21 cellular contexts compared by ENCODE assay signal in the genomic region with DNA sequence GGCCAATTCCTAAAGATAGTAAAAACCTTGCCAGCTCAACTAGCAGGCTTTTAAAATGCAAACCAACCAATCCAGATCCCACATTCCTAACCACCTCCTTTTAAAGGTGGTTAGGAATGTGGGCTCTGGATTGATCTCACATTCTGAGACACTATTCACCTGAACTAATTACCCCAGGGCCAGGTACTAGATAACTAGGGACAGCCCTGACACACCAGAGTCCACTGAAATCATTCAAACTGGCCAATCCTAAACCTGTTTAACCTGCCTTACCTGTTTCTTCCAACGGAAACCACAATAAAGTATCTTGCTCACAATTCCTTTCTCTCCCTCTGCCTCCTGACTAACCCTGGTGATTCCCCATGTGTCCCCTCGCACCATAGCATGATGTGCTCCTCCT.
A peak's percentile ranks its signal among the peaks of the same experiment; 100 is the strongest.
DNase-seq lines count a peak whose midpoint lies in the region; ATAC-seq and TF ChIP-seq lines count a peak whose summit lies in the region.
"Had no signal": no experiment of that assay in that cellular context is flagged by ENCODE, and none has a peak within 500 bp of the region (broad histone marks: within the 10 kb centered on the region; RNA-seq: fewer than 3 reads in every experiment).

No MANE protein-coding gene starts in this region.

- CTCF ChIA-PET in activated CD4-positive, alpha-beta memory T cell treated with anti-CD3 and anti-CD28 coated beads, Interleukin-2, amount 10 ng/mL, durations not matched to agents 7 days and 5 days (lab: Charles Lee): no interaction called here

- H3K27me3 Mint-ChIP-seq in CD4-positive, CD25-positive, alpha-beta regulatory T cell: peaks cover 14% of the 10 kb centered on the region
- no peaks in the 10 kb centered on the region for H3K27me3 Mint-ChIP-seq in activated CD4-positive, alpha-beta memory T cell treated with anti-CD3 and anti-CD28 coated beads, Interleukin-2, amount 10 ng/mL, durations not matched to agents 7 days and 5 days
- H3K27me3 Mint-ChIP-seq: activated CD4-positive, alpha-beta memory T cell treated with anti-CD3 and anti-CD28 coated beads for 36 hours; activated naive CD8-positive, alpha-beta T cell had no signal

- no peaks in the 10 kb centered on the region for H3K36me3 ChIP-seq in CD4-positive, CD25-positive, alpha-beta regulatory T cell (ENCODE audit: control insufficient read depth, insufficient read depth, low read length)
- H3K36me3 ChIP-seq: lower lobe of right lung, sigmoid colon had no signal

- no peak for DNase-seq in CD4-positive, CD25-positive, alpha-beta regulatory T cell
- no peak for DNase-seq in HL-60 (ENCODE audit: low read depth in 1 of 2, low spot score in 1 of 2)
- peak; percentile 29 for DNase-seq in epithelial cell of prostate (ENCODE audit: low read depth, low spot score)
- DNase-seq in mucosa of gallbladder (ENCODE audit: low spot score): peak; percentile 54
- DNase-seq in NCI-H1092 treated with DMSO at 0.1 percent for 48 hours (lab: John Stamatoyannopoulos, UW): no peak
- DNase-seq in activated CD4-positive, alpha-beta memory T cell treated with anti-CD3 and anti-CD28 coated beads, Interleukin-2, amount 10 ng/mL, durations not matched to agents 7 days and 5 days: no peak
- DNase-seq in NCI-H2029 treated with DMSO at 0.1 percent for 48 hours (lab: John Stamatoyannopoulos, UW): no peak
- no peak for DNase-seq in DMS 273 (lab: John Stamatoyannopoulos, UW; ENCODE audit: unreplicated experiment)
- DNase-seq: activated CD4-positive, alpha-beta memory T cell treated with anti-CD3 and anti-CD28 coated beads for 36 hours; activated T-cell treated with anti-CD3 and anti-CD28 coated beads, Interleukin-2, amount 50 U/mL, for 48 hours; COR-L47; foreskin melanocyte; lower lobe of right lung; NCI-H187; NCI-H446; SHP77; sigmoid colon; stimulated activated naive CD8-positive, alpha-beta T cell treated with anti-CD3 and anti-CD28 coated beads, Interleukin-15, Interleukin-2, amounts not matched to agents 100 U/mL and 50 U/mL, for 24 hours had no signal

- peaks cover 3% of the 10 kb centered on the region for H3K27me3 ChIP-seq in CD4-positive, CD25-positive, alpha-beta regulatory T cell (ENCODE audit: control insufficient read depth, insufficient read depth, low read length)
- no peaks in the 10 kb centered on the region for H3K27me3 ChIP-seq in HL-60 (ENCODE audit: insufficient read depth, poor library complexity, severe bottlenecking)
- H3K27me3 ChIP-seq: sigmoid colon had no signal

- no peak overlapping the region for H3K4me3 ChIP-seq in CD4-positive, CD25-positive, alpha-beta regulatory T cell (ENCODE audit: low read depth, low read length)
- no peak overlapping the region for H3K4me3 ChIP-seq in HL-60 (replicated peaks; ENCODE audit: insufficient read depth, low read length)
- H3K4me3 ChIP-seq: GM12878, lower lobe of right lung, sigmoid colon had no signal

- H3K27ac ChIP-seq in CD4-positive, CD25-positive, alpha-beta regulatory T cell (ENCODE audit: insufficient read depth, low read length, poor library complexity, severe bottlenecking): no peak overlapping the region
- H3K27ac ChIP-seq in HL-60 (replicated peaks) (peak overlapping the region; percentile 91), epithelial cell of prostate (no peak overlapping the region)
- H3K27ac ChIP-seq: lower lobe of right lung, sigmoid colon had no signal

- POLR2A ChIA-PET in activated CD4-positive, alpha-beta memory T cell treated with anti-CD3 and anti-CD28 coated beads, Interleukin-2, amount 10 ng/mL, durations not matched to agents 7 days and 5 days (lab: Charles Lee): no interaction called here

- no peaks in the 10 kb centered on the region for H3K9me3 ChIP-seq in CD4-positive, CD25-positive, alpha-beta regulatory T cell (ENCODE audit: control insufficient read depth in 2 of 2, low read length in 2 of 2)
- H3K9me3 ChIP-seq: lower lobe of right lung, sigmoid colon had no signal

- ATAC-seq in CD4-positive, CD25-positive, alpha-beta regulatory T cell (ENCODE audit: low read depth in 2 of 2): no peak
- ATAC-seq: GM12878; stimulated activated naive CD8-positive, alpha-beta T cell treated with anti-CD3 and anti-CD28 coated beads, Interleukin-15, Interleukin-2, amounts not matched to agents 100 U/mL and 50 U/mL, for 24 hours had no signal

- peaks cover 0 to 21% (median 15%) of the 10 kb centered on the region in 4 donors for H3K4me1 Mint-ChIP-seq in CD4-positive, CD25-positive, alpha-beta regulatory T cell
- H3K4me1 Mint-ChIP-seq in activated CD4-positive, alpha-beta memory T cell treated with anti-CD3 and anti-CD28 coated beads, Interleukin-2, amount 10 ng/mL, durations not matched to agents 7 days and 5 days: peaks cover 9% of the 10 kb centered on the region
- H3K4me1 Mint-ChIP-seq: brain had no signal

- no peak for TF ChIP-seq CTCF in HL-60 (IDR thresholded peaks at IDR 0.05; ENCODE audit: insufficient read depth, low read length)

- H3K27ac Mint-ChIP-seq in CD4-positive, CD25-positive, alpha-beta regulatory T cell: peak overlapping the region in 2 of 3 donors; percentile 53 to 76
- no peak overlapping the region for H3K27ac Mint-ChIP-seq in activated CD4-positive, alpha-beta memory T cell treated with anti-CD3 and anti-CD28 coated beads, Interleukin-2, amount 10 ng/mL, durations not matched to agents 7 days and 5 days
- H3K27ac Mint-ChIP-seq: activated CD4-positive, alpha-beta memory T cell treated with anti-CD3 and anti-CD28 coated beads for 36 hours; activated naive CD8-positive, alpha-beta T cell; brain had no signal

- H3K4me3 Mint-ChIP-seq in CD4-positive, CD25-positive, alpha-beta regulatory T cell: no peak overlapping the region
- H3K4me3 Mint-ChIP-seq in activated CD4-positive, alpha-beta memory T cell treated with anti-CD3 and anti-CD28 coated beads, Interleukin-2, amount 10 ng/mL, durations not matched to agents 7 days and 5 days: no peak overlapping the region
- H3K4me3 Mint-ChIP-seq: activated CD4-positive, alpha-beta memory T cell treated with anti-CD3 and anti-CD28 coated beads for 36 hours; activated naive CD8-positive, alpha-beta T cell; brain had no signal

- H3K36me3 Mint-ChIP-seq in CD4-positive, CD25-positive, alpha-beta regulatory T cell: no peaks in the 10 kb centered on the region
- no peaks in the 10 kb centered on the region for H3K36me3 Mint-ChIP-seq in activated CD4-positive, alpha-beta memory T cell treated with anti-CD3 and anti-CD28 coated beads, Interleukin-2, amount 10 ng/mL, durations not matched to agents 7 days and 5 days (ENCODE audit: low read depth)
- H3K36me3 Mint-ChIP-seq: activated CD4-positive, alpha-beta memory T cell treated with anti-CD3 and anti-CD28 coated beads for 36 hours; brain had no signal

- H3K9me3 Mint-ChIP-seq in CD4-positive, CD25-positive, alpha-beta regulatory T cell: no peaks in the 10 kb centered on the region
- H3K9me3 Mint-ChIP-seq in activated CD4-positive, alpha-beta memory T cell treated with anti-CD3 and anti-CD28 coated beads, Interleukin-2, amount 10 ng/mL, durations not matched to agents 7 days and 5 days: no peaks in the 10 kb centered on the region
- H3K9me3 Mint-ChIP-seq: activated CD4-positive, alpha-beta memory T cell treated with anti-CD3 and anti-CD28 coated beads for 36 hours; brain had no signal

- peaks cover 6% of the 10 kb centered on the region for H3K4me1 ChIP-seq in CD4-positive, CD25-positive, alpha-beta regulatory T cell (ENCODE audit: control insufficient read depth, insufficient read depth, low read length, poor library complexity, severe bottlenecking)
- H3K4me1 ChIP-seq: sigmoid colon had no signal

Comparison
In these comparisons a context has a peak if more than half of its experiments do, and no peak if none do; other contexts are left out.
1. DNase-seq: peak in epithelial cell of prostate (single experiment) and mucosa of gallbladder (single experiment); none in CD4-positive, CD25-positive, alpha-beta regulatory T cell (0 of 3), HL-60 (0 of 2), NCI-H1092 treated with DMSO at 0.1 percent for 48 hours (single experiment), activated CD4-positive, alpha-beta memory T cell treated with anti-CD3 and anti-CD28 coated beads, Interleukin-2, amount 10 ng/mL, durations not matched to agents 7 days and 5 days (single experiment), NCI-H2029 treated with DMSO at 0.1 percent for 48 hours (single experiment) and DMS 273 (single experiment).